In genomic region chr6:167350322-167350721, GRCh38 we compare ENCODE assay signal across 9 cellular contexts. TPM values are rescaled to one million over a fixed set of nuclear protein-coding genes. Genes with fewer than 3 reads are reported as not detected.
DNase-seq lines count a peak whose midpoint lies in the region; ATAC-seq lines count a peak whose summit lies in the region.
"Had no signal": no experiment of that assay in that cellular context is flagged by ENCODE, and none has a peak within 500 bp of the region (broad histone marks: within the 10 kb centered on the region; RNA-seq: fewer than 3 reads in every experiment).

No MANE protein-coding gene starts in this region.

- H3K27ac Mint-ChIP-seq in activated CD4-positive, alpha-beta T cell treated with anti-CD3 and anti-CD28 coated beads, Interleukin-2, amount 10 ng/mL, durations not matched to agents 24 days and 14 days = peak overlapping the region; percentile 49

- H3K4me3 Mint-ChIP-seq in activated CD4-positive, alpha-beta T cell treated with anti-CD3 and anti-CD28 coated beads, Interleukin-2, amount 10 ng/mL, durations not matched to agents 24 days and 14 days = peak overlapping the region; percentile 80

- H3K4me1 Mint-ChIP-seq in activated CD4-positive, alpha-beta T cell treated with anti-CD3 and anti-CD28 coated beads, Interleukin-2, amount 10 ng/mL, durations not matched to agents 24 days and 14 days = peaks cover 18% of the 10 kb centered on the region

- intact Hi-C loops in activated CD4-positive, alpha-beta T cell treated with anti-CD3 and anti-CD28 coated beads, Interleukin-2, amount 10 ng/mL, durations not matched to agents 24 days and 14 days (cut with micrococcal nuclease) = loop anchor here (5.0 to 10.0 kb wide), 3 partner anchors 136 to 726 kb away; partner anchors contain the start of gene RPS6KA2
- intact Hi-C loops in left ventricle myocardium superior (cut with micrococcal nuclease) (no loop called here), sciatic nerve (cut with DNase I) (no loop called here)

- DNase-seq in G401 (ENCODE audit: low spot score) (peak; percentile 7), left ventricle myocardium superior (no peak), sciatic nerve (ENCODE audit: low spot score) (no peak)
- peak; percentile 60 for DNase-seq in activated CD4-positive, alpha-beta T cell treated with anti-CD3 and anti-CD28 coated beads, Interleukin-2, amount 10 ng/mL, durations not matched to agents 24 days and 14 days

- in situ Hi-C loops in G401 (cut with HindIII; ENCODE audit: low sequenced_read_pairs) = no loop called here

- no peaks in the 10 kb centered on the region for H3K9me3 Mint-ChIP-seq in activated CD4-positive, alpha-beta T cell treated with anti-CD3 and anti-CD28 coated beads, Interleukin-2, amount 10 ng/mL, durations not matched to agents 24 days and 14 days

- ATAC-seq in left ventricle myocardium superior = peak; percentile 64
- peak; percentile 7 for ATAC-seq in sciatic nerve
- no peak for ATAC-seq in HG02588 (IDR thresholded peaks at IDR 0.05; ENCODE audit: unreplicated experiment)
- no peak for ATAC-seq in HG03521 (IDR thresholded peaks at IDR 0.05; ENCODE audit: unreplicated experiment)
- no peak for ATAC-seq in HG02840 (IDR thresholded peaks at IDR 0.05; ENCODE audit: low FRiP score, unreplicated experiment)
- no peak for ATAC-seq in HG02852 (IDR thresholded peaks at IDR 0.05; ENCODE audit: unreplicated experiment)

- H3K36me3 Mint-ChIP-seq in activated CD4-positive, alpha-beta T cell treated with anti-CD3 and anti-CD28 coated beads, Interleukin-2, amount 10 ng/mL, durations not matched to agents 24 days and 14 days (ENCODE audit: low read depth) = no peaks in the 10 kb centered on the region

- peaks cover 40% of the 10 kb centered on the region for H3K27me3 Mint-ChIP-seq in activated CD4-positive, alpha-beta T cell treated with anti-CD3 and anti-CD28 coated beads, Interleukin-2, amount 10 ng/mL, durations not matched to agents 24 days and 14 days

RNA-seq across cellular contexts. Expression of gene TTLL2, which starts 25.4 kb away (rescaled TPM):
- total RNA-seq in G401 (2014; rRNA removed; shearing (Covaris generic)) = not detected in 2 replicates
- total RNA-seq in activated CD4-positive, alpha-beta T cell treated with anti-CD3 and anti-CD28 coated beads, Interleukin-2, amount 10 ng/mL, durations not matched to agents 24 days and 14 days = not detected in 2 replicates
- total RNA-seq in left ventricle myocardium superior (not detected), sciatic nerve (not detected)
- total RNA-seq: fibroblast of villous mesenchyme had no signal

RNA-seq across cellular contexts. Expression of gene UNC93A, which starts 59.2 kb away (rescaled TPM):
- total RNA-seq in G401 (2014; rRNA removed; shearing (Covaris generic)) = not detected in 2 replicates
- not detected in 2 replicates for total RNA-seq in activated CD4-positive, alpha-beta T cell treated with anti-CD3 and anti-CD28 coated beads, Interleukin-2, amount 10 ng/mL, durations not matched to agents 24 days and 14 days
- total RNA-seq in left ventricle myocardium superior (not detected), sciatic nerve (not detected)
- total RNA-seq: fibroblast of villous mesenchyme had no signal

Comparison
In these comparisons a context has a peak if more than half of its experiments do, and no peak if none do; other contexts are left out.
1. DNase-seq: peak in G401 (single experiment) and activated CD4-positive, alpha-beta T cell treated with anti-CD3 and anti-CD28 coated beads, Interleukin-2, amount 10 ng/mL, durations not matched to agents 24 days and 14 days (single experiment); none in left ventricle myocardium superior (single experiment) and sciatic nerve (single experiment).
2. ATAC-seq: peak in left ventricle myocardium superior (single experiment) and sciatic nerve (single experiment); none in HG02588 (single experiment), HG03521 (single experiment), HG02840 (single experiment) and HG02852 (single experiment).